Comparison of ENCODE assay signal across 17 cellular contexts in genomic region chr3:151347432-151347831, GRCh38. TPM values are rescaled to one million over a fixed set of nuclear protein-coding genes. Genes with fewer than 3 reads are reported as not detected.
DNase-seq lines count a peak whose midpoint lies in the region; ATAC-seq and TF ChIP-seq lines count a peak whose summit lies in the region.
"Had no signal": no experiment of that assay in that cellular context is flagged by ENCODE, and none has a peak within 500 bp of the region (broad histone marks: within the 10 kb centered on the region; RNA-seq: fewer than 3 reads in every experiment).

No MANE protein-coding gene starts in this region.

- no peaks in the 10 kb centered on the region for H3K27me3 Mint-ChIP-seq in dendritic cell treated with granulocyte-macrophage colony-stimulating factor and Interleukin-4, amounts not matched to agents 40 ng/mL and 50 ng/mL, for 4 days

- intact Hi-C loops in dendritic cell treated with granulocyte-macrophage colony-stimulating factor and Interleukin-4, amounts not matched to agents 40 ng/mL and 50 ng/mL, for 4 days (cut with micrococcal nuclease), result loop anchor here (5.0 kb wide), 1 partner anchor 35 kb away; the partner anchor contains the start of gene P2RY12
- intact Hi-C loops in mucosa of descending colon (cut with DNase I, micrococcal nuclease), result no loop called here

- peak overlapping the region; percentile 82 for H3K27ac Mint-ChIP-seq in dendritic cell treated with granulocyte-macrophage colony-stimulating factor and Interleukin-4, amounts not matched to agents 40 ng/mL and 50 ng/mL, for 4 days
- H3K27ac Mint-ChIP-seq in stimulated activated effector memory CD8-positive, alpha-beta T cell treated with anti-CD3 and anti-CD28 coated beads, Interleukin-12 subunit alpha, Interleukin-12 subunit beta, amount 100 ng/mL, for 72 hours, result no peak overlapping the region

- H3K4me1 Mint-ChIP-seq in dendritic cell treated with granulocyte-macrophage colony-stimulating factor and Interleukin-4, amounts not matched to agents 40 ng/mL and 50 ng/mL, for 4 days (ENCODE audit: low read depth), result peaks cover 56% of the 10 kb centered on the region
- H3K4me1 Mint-ChIP-seq in stimulated activated effector memory CD8-positive, alpha-beta T cell treated with anti-CD3 and anti-CD28 coated beads, Interleukin-12 subunit alpha, Interleukin-12 subunit beta, amount 100 ng/mL, for 72 hours, result peaks cover 22% of the 10 kb centered on the region

- H3K4me3 ChIP-seq in DND-41 (ENCODE audit: low read depth in 1 of 2, low read length in 2 of 2), result no peak overlapping the region
- H3K4me3 ChIP-seq in NB4 (ENCODE audit: low read depth, low read length), result no peak overlapping the region
- no peak overlapping the region for H3K4me3 ChIP-seq in mucosa of descending colon
- H3K4me3 ChIP-seq: dorsolateral prefrontal cortex had no signal

- no peak for TF ChIP-seq POLR2A in NB4 (IDR thresholded peaks at IDR 0.05; ENCODE audit: extremely low read depth, insufficient read length)

- DNase-seq in DND-41, result peak; percentile 5
- peak; percentile 95 for DNase-seq in NB4 (ENCODE audit: low read depth)
- peak in 1 of 3 donors; percentile 22 for DNase-seq in mucosa of descending colon
- DNase-seq in stimulated activated effector memory CD8-positive, alpha-beta T cell treated with anti-CD3 and anti-CD28 coated beads, Interleukin-12 subunit alpha, Interleukin-12 subunit beta, amount 100 ng/mL, for 72 hours (ENCODE audit: low spot score in 2 of 2), result no peak
- no peak for DNase-seq in AG20443 (ENCODE audit: low spot score)
- no peak for DNase-seq in T-helper 1 cell
- DNase-seq: activated gamma-delta T cell; NCI-H1417 treated with DMSO at 0.1 percent for 48 hours; stimulated activated CD4-positive, alpha-beta T cell treated with anti-CD3 and anti-CD28 coated beads, Interleukin-15, amount 100 ng/mL, for 24 hours had no signal

- H3K9ac ChIP-seq in DND-41 (ENCODE audit: low read depth, low read length), result no peak overlapping the region

- H3K27me3 ChIP-seq in DND-41 (ENCODE audit: insufficient read depth, low read length, poor library complexity), result no peaks in the 10 kb centered on the region
- H3K27me3 ChIP-seq: dorsolateral prefrontal cortex had no signal

- H3K4me3 Mint-ChIP-seq in dendritic cell treated with granulocyte-macrophage colony-stimulating factor and Interleukin-4, amounts not matched to agents 40 ng/mL and 50 ng/mL, for 4 days, result no peak overlapping the region
- no peak overlapping the region for H3K4me3 Mint-ChIP-seq in stimulated activated effector memory CD8-positive, alpha-beta T cell treated with anti-CD3 and anti-CD28 coated beads, Interleukin-12 subunit alpha, Interleukin-12 subunit beta, amount 100 ng/mL, for 72 hours

- H3K9me3 ChIP-seq in DND-41 (ENCODE audit: insufficient read depth, low read length, severe bottlenecking) (no peaks in the 10 kb centered on the region), mucosa of descending colon (no peaks in the 10 kb centered on the region)

- H3K79me2 ChIP-seq in DND-41 (ENCODE audit: insufficient read depth, low read length), result no peaks in the 10 kb centered on the region

- no peak overlapping the region for H3K4me2 ChIP-seq in DND-41 (ENCODE audit: insufficient read depth, low read length)

- H3K4me1 ChIP-seq in DND-41 (ENCODE audit: insufficient read depth, low read length), result no peaks in the 10 kb centered on the region
- H3K4me1 ChIP-seq in mucosa of descending colon (ENCODE audit: low read depth), result no peaks in the 10 kb centered on the region

- no peaks in the 10 kb centered on the region for H3K9me3 Mint-ChIP-seq in dendritic cell treated with granulocyte-macrophage colony-stimulating factor and Interleukin-4, amounts not matched to agents 40 ng/mL and 50 ng/mL, for 4 days
- no peaks in the 10 kb centered on the region for H3K9me3 Mint-ChIP-seq in stimulated activated effector memory CD8-positive, alpha-beta T cell treated with anti-CD3 and anti-CD28 coated beads, Interleukin-12 subunit alpha, Interleukin-12 subunit beta, amount 100 ng/mL, for 72 hours

- ATAC-seq in DND-41 (ENCODE audit: insufficient read depth, low read depth), result 0 out of 3 replicates have a peak, but pooled peaks have one; percentile 37
- peak; percentile 47 for ATAC-seq in mucosa of descending colon
- ATAC-seq in stimulated activated effector memory CD8-positive, alpha-beta T cell treated with anti-CD3 and anti-CD28 coated beads, Interleukin-12 subunit alpha, Interleukin-12 subunit beta, amount 100 ng/mL, for 72 hours, result no peak
- no peak for ATAC-seq in GM18867 (IDR thresholded peaks at IDR 0.05; ENCODE audit: unreplicated experiment)

- H3K36me3 ChIP-seq in DND-41 (ENCODE audit: insufficient read depth, low read length) (no peaks in the 10 kb centered on the region), mucosa of descending colon (ENCODE audit: low read depth) (no peaks in the 10 kb centered on the region)

- H2AFZ ChIP-seq in DND-41 (ENCODE audit: low read depth, low read length), result no peak overlapping the region

- TF ChIP-seq CTCF in DND-41 (IDR thresholded peaks at IDR 0.05; ENCODE audit: borderline replicate concordance, extremely low read depth, low read length, poor library complexity, severe bottlenecking) (no peak), NB4 (IDR thresholded peaks at IDR 0.05; ENCODE audit: low read depth, low read length) (no peak), mucosa of descending colon (IDR thresholded peaks at IDR 0.05) (no peak)

- no peaks in the 10 kb centered on the region for H3K36me3 Mint-ChIP-seq in dendritic cell treated with granulocyte-macrophage colony-stimulating factor and Interleukin-4, amounts not matched to agents 40 ng/mL and 50 ng/mL, for 4 days (ENCODE audit: low read depth)
- no peaks in the 10 kb centered on the region for H3K36me3 Mint-ChIP-seq in stimulated activated effector memory CD8-positive, alpha-beta T cell treated with anti-CD3 and anti-CD28 coated beads, Interleukin-12 subunit alpha, Interleukin-12 subunit beta, amount 100 ng/mL, for 72 hours

- H3K27ac ChIP-seq in DND-41 (ENCODE audit: low read length), result no peak overlapping the region

- H4K20me1 ChIP-seq in DND-41 (ENCODE audit: insufficient read depth, low read length), result no peaks in the 10 kb centered on the region

RNA-seq across cellular contexts. Expression of gene P2RY13, which starts 18.1 kb away (rescaled TPM):
- 1 to 10 TPM in 2 of 3 donors, under 1 TPM in 1; 0.29 to 1.9 (median 1.5) TPM for total RNA-seq in mucosa of descending colon
- total RNA-seq: activated CD8-positive, alpha-beta memory T cell treated with anti-CD3 and anti-CD28 coated beads for 36 hours; fibroblast of lung; NCI-H460 had no signal

RNA-seq across cellular contexts. Expression of gene GPR87, which starts 30.8 kb away (rescaled TPM):
- not detected for total RNA-seq in mucosa of descending colon
- total RNA-seq: dorsolateral prefrontal cortex, mononuclear cell, NCI-H460, temporal lobe had no signal

RNA-seq across cellular contexts. Expression of gene P2RY12, which starts 37.1 kb away (rescaled TPM):
- total RNA-seq in mucosa of descending colon, result 1 to 10 TPM in 2 of 3 donors, under 1 TPM in 1; 0.32 to 3.4 (median 1.0) TPM
- total RNA-seq: activated CD8-positive, alpha-beta memory T cell treated with anti-CD3 and anti-CD28 coated beads for 36 hours; NCI-H460 had no signal

Comparison
In these comparisons a context has a peak if more than half of its experiments do, and no peak if none do; other contexts are left out.
1. ATAC-seq: peak in DND-41 (single experiment) and mucosa of descending colon (single experiment); none in stimulated activated effector memory CD8-positive, alpha-beta T cell treated with anti-CD3 and anti-CD28 coated beads, Interleukin-12 subunit alpha, Interleukin-12 subunit beta, amount 100 ng/mL, for 72 hours (single experiment) and GM18867 (single experiment).
2. DNase-seq: peak in DND-41 (single experiment) and NB4 (single experiment); none in stimulated activated effector memory CD8-positive, alpha-beta T cell treated with anti-CD3 and anti-CD28 coated beads, Interleukin-12 subunit alpha, Interleukin-12 subunit beta, amount 100 ng/mL, for 72 hours (0 of 2), AG20443 (single experiment) and T-helper 1 cell (0 of 5).